In the genomic region with DNA sequence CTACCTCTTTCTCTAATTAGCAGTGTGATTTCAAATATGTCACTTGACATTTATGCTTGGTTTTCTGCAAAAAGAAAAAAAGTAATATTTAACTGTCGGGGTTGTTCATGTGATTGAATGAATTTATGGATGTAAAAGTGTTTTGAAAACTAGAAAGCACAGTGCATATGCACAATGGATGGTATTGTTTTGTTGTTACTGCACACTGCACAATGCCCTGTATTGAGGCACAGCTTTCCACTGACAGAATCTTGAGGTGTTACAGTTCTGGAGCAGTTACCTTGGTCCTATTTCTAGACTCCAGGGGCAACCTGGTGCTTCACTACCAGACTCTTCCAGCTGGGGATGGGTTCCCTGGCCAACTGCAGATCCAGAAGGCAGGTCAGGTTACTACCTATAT, we compare ENCODE assay signal across 25 cellular contexts.
"Had no signal": no experiment of that assay in that cellular context is flagged by ENCODE, and none has a peak within 500 bp of the region (broad histone marks: within the 10 kb centered on the region; RNA-seq: fewer than 3 reads in every experiment).

No MANE protein-coding gene starts in this region.

- ATAC-seq: left lobe of liver; mucosa of descending colon; natural killer cell treated with Interleukin-12 subunit alpha and Interleukin-12 subunit beta and Interleukin-15 and Interleukin-18, amount 100 ng/mL, for 72 hours; pancreas; stimulated activated effector memory CD8-positive, alpha-beta T cell treated with anti-CD3 and anti-CD28 coated beads, Interleukin-12 subunit alpha, Interleukin-12 subunit beta, amount 100 ng/mL, for 72 hours; stimulated activated naive CD8-positive, alpha-beta T cell treated with anti-CD3 and anti-CD28 coated beads, Interleukin-15, Interleukin-2, amounts not matched to agents 100 U/mL and 50 U/mL, for 24 hours had no signal

- H3K4me1 ChIP-seq: colonic mucosa, pancreas, prostate gland, right atrium auricular region, sigmoid colon, tibial nerve, upper lobe of left lung had no signal

- H3K27ac ChIP-seq: colonic mucosa, esophagus squamous epithelium, neutrophil, pancreas, prostate gland, right atrium auricular region, sigmoid colon, thoracic aorta, tibial nerve, upper lobe of left lung had no signal

- H3K36me3 ChIP-seq: colonic mucosa, neutrophil, prostate gland, right atrium auricular region, thoracic aorta had no signal

- H3K4me3 ChIP-seq: colonic mucosa, esophagus squamous epithelium, lung, mucosa of descending colon, pancreas, prostate gland, right atrium auricular region, sigmoid colon, thoracic aorta, tibial nerve, upper lobe of left lung had no signal

- H3K27me3 ChIP-seq: colonic mucosa, esophagus squamous epithelium, neutrophil, pancreas, right atrium auricular region, sigmoid colon, tibial nerve, upper lobe of left lung had no signal

- DNase-seq: colonic mucosa; effector CD8-positive, alpha-beta T cell; erythroblast; esophagus squamous epithelium; kidney; mesenchymal stem cell; mucosa of descending colon; naive B cell; pancreas; sigmoid colon; stimulated activated CD4-positive, alpha-beta T cell treated with anti-CD3 and anti-CD28 coated beads, Interleukin-2, amount 100 ng/mL, for 24 hours; stimulated activated CD4-positive, alpha-beta T cell treated with anti-CD3 and anti-CD28 coated beads, Interleukin-4, amount 100 ng/mL, for 24 hours; stimulated activated naive CD8-positive, alpha-beta T cell treated with anti-CD3 and anti-CD28 coated beads, Interleukin-15, Interleukin-2, amounts not matched to agents 100 U/mL and 50 U/mL, for 24 hours; upper lobe of left lung had no signal

- FAIRE-seq: frontal cortex, kidney, pancreas, urothelium cell line had no signal

- H3K9me3 ChIP-seq: colonic mucosa, esophagus squamous epithelium, mucosa of descending colon, neutrophil, pancreas, prostate gland, right atrium auricular region, sigmoid colon, thoracic aorta, tibial nerve, upper lobe of left lung had no signal
